36 cellular contexts compared by ENCODE assay signal in genomic region chr12:58291106-58291505, GRCh38.
DNase-seq lines count a peak whose midpoint lies in the region; ATAC-seq, FAIRE-seq and TF ChIP-seq lines count a peak whose summit lies in the region.
"Had no signal": no experiment of that assay in that cellular context is flagged by ENCODE, and none has a peak within 500 bp of the region (broad histone marks: within the 10 kb centered on the region; RNA-seq: fewer than 3 reads in every experiment).

No MANE protein-coding gene starts in this region.

- intact Hi-C loops in activated CD8-positive, alpha-beta T cell treated with anti-CD3 and anti-CD28 coated beads for 36 hours (cut with micrococcal nuclease) = no loop called here
- intact Hi-C loops in GM12878 (cut with micrococcal nuclease; ENCODE audit: unreplicated experiment) = no loop called here
- intact Hi-C loops in aorta (cut with DNase I) = no loop called here

- no peak overlapping the region for H3K27ac Mint-ChIP-seq in activated CD8-positive, alpha-beta T cell treated with anti-CD3 and anti-CD28 coated beads for 36 hours
- H3K27ac Mint-ChIP-seq in activated CD8-positive, alpha-beta T cell treated with anti-CD3 and anti-CD28 coated beads, Interleukin-2, amount 10 ng/mL, durations not matched to agents 7 days and 5 days = no peak overlapping the region
- H3K27ac Mint-ChIP-seq: activated T-helper 17 cell treated with anti-CD3 and anti-CD28 coated beads, Interleukin-2, amount 50 U/mL, for 72 hours; naive B cell; stimulated activated naive CD8-positive, alpha-beta T cell treated with anti-CD3 and anti-CD28 coated beads, Interleukin-15, Interleukin-2, amounts not matched to agents 100 ng/mL and 50 ng/mL, for 24 hours had no signal

- 0% methylated on average over 1 of the region's 1 CpG for WGBS in GM12878 (ENCODE audit: insufficient coverage, insufficient replicate concordance, low lambda C conversion rate, missing lambda C conversion rate)
- 67 to 78% methylated on average over 1 of the region's 1 CpG for WGBS in aorta, 2 donors

- no peaks in the 10 kb centered on the region for H3K4me1 ChIP-seq in GM12878 (ENCODE audit: control insufficient read depth, insufficient read depth, low read length)
- H3K4me1 ChIP-seq in aorta (ENCODE audit: control insufficient read depth in 1 of 2, insufficient read depth in 2 of 2, low read length in 2 of 2) = no peaks in the 10 kb centered on the region
- H3K4me1 ChIP-seq: ascending aorta, Caco-2, gastroesophageal sphincter had no signal

- H2AFZ ChIP-seq in GM12878 (ENCODE audit: control insufficient read depth, low read depth, low read length) = no peak overlapping the region
- H2AFZ ChIP-seq: hepatocyte had no signal

- H3K9ac ChIP-seq in GM12878 (ENCODE audit: control insufficient read depth, insufficient read depth, low read length) = no peak overlapping the region

- no peaks in the 10 kb centered on the region for H3K36me3 Mint-ChIP-seq in activated CD8-positive, alpha-beta T cell treated with anti-CD3 and anti-CD28 coated beads for 36 hours (ENCODE audit: low read depth)
- H3K36me3 Mint-ChIP-seq in activated CD8-positive, alpha-beta T cell treated with anti-CD3 and anti-CD28 coated beads, Interleukin-2, amount 10 ng/mL, durations not matched to agents 7 days and 5 days (ENCODE audit: low read depth) = no peaks in the 10 kb centered on the region

- peaks cover 3% of the 10 kb centered on the region for H3K4me1 Mint-ChIP-seq in activated CD8-positive, alpha-beta T cell treated with anti-CD3 and anti-CD28 coated beads for 36 hours (ENCODE audit: low read depth)
- no peaks in the 10 kb centered on the region for H3K4me1 Mint-ChIP-seq in activated CD8-positive, alpha-beta T cell treated with anti-CD3 and anti-CD28 coated beads, Interleukin-2, amount 10 ng/mL, durations not matched to agents 7 days and 5 days (ENCODE audit: low read depth)
- H3K4me1 Mint-ChIP-seq: activated T-helper 17 cell treated with anti-CD3 and anti-CD28 coated beads, Interleukin-2, amount 50 U/mL, for 72 hours; naive B cell had no signal

- H3K9me3 ChIP-seq in GM12878 (replicated peaks; ENCODE audit: control insufficient read depth, insufficient read depth, low read length) (no peaks in the 10 kb centered on the region), aorta (ENCODE audit: control insufficient read depth, low read length) (peaks cover 1% of the 10 kb centered on the region)
- H3K9me3 ChIP-seq: ascending aorta, Caco-2, gastroesophageal sphincter, neutrophil, thoracic aorta had no signal

- TF ChIP-seq CTCF in activated CD8-positive, alpha-beta T cell treated with anti-CD3 and anti-CD28 coated beads for 36 hours (IDR thresholded peaks at IDR 0.05) = no peak
- no peak for TF ChIP-seq CTCF in GM20000 (IDR thresholded peaks at IDR 0.05; ENCODE audit: extremely low read depth, missing control alignments)
- no peak for TF ChIP-seq CTCF in GM12878 (IDR thresholded peaks at IDR 0.05 in 2 of 3, conservative IDR thresholded peaks at IDR 0.05 in 1 of 3; ENCODE audit: control insufficient read depth in 2 of 3, extremely low read depth in 1 of 3, insufficient read depth in 1 of 3, low read depth in 3 of 3, low read length in 3 of 3)

- H3K4me3 ChIP-seq in GM12878 (no peak overlapping the region), aorta (ENCODE audit: low read length in 2 of 2) (no peak overlapping the region)
- H3K4me3 ChIP-seq: ascending aorta, gastroesophageal sphincter, hepatocyte, thoracic aorta had no signal

- BruUV-seq in GM12878 (replicated peaks; lab: Mats Ljungman, UMichigan) = no TSS peak

- no peak overlapping the region for H3K4me2 ChIP-seq in GM12878 (ENCODE audit: control insufficient read depth, insufficient read depth)
- H3K4me2 ChIP-seq: hepatocyte had no signal

- POLR2A ChIA-PET in activated CD8-positive, alpha-beta T cell treated with anti-CD3 and anti-CD28 coated beads for 36 hours (lab: Charles Lee) = no interaction called here
- POLR2A ChIA-PET in activated CD8-positive, alpha-beta T cell treated with anti-CD3 and anti-CD28 coated beads, Interleukin-2, amount 10 ng/mL, durations not matched to agents 7 days and 5 days (lab: Charles Lee) = no interaction called here
- POLR2A ChIA-PET in GM12878 (lab: Charles Lee) = no interaction called here

- no peak overlapping the region for H3K4me3 Mint-ChIP-seq in activated CD8-positive, alpha-beta T cell treated with anti-CD3 and anti-CD28 coated beads for 36 hours
- H3K4me3 Mint-ChIP-seq in activated CD8-positive, alpha-beta T cell treated with anti-CD3 and anti-CD28 coated beads, Interleukin-2, amount 10 ng/mL, durations not matched to agents 7 days and 5 days = no peak overlapping the region
- H3K4me3 Mint-ChIP-seq: activated T-helper 17 cell treated with anti-CD3 and anti-CD28 coated beads, Interleukin-2, amount 50 U/mL, for 72 hours; naive B cell; stimulated activated naive CD8-positive, alpha-beta T cell treated with anti-CD3 and anti-CD28 coated beads, Interleukin-15, Interleukin-2, amounts not matched to agents 100 ng/mL and 50 ng/mL, for 24 hours had no signal

- H3K27me3 Mint-ChIP-seq in activated CD8-positive, alpha-beta T cell treated with anti-CD3 and anti-CD28 coated beads for 36 hours = peaks cover 12% of the 10 kb centered on the region
- H3K27me3 Mint-ChIP-seq in activated CD8-positive, alpha-beta T cell treated with anti-CD3 and anti-CD28 coated beads, Interleukin-2, amount 10 ng/mL, durations not matched to agents 7 days and 5 days (ENCODE audit: low read depth) = no peaks in the 10 kb centered on the region

- peak; percentile 56 for ATAC-seq in activated CD8-positive, alpha-beta T cell treated with anti-CD3 and anti-CD28 coated beads for 36 hours
- no peak for ATAC-seq in activated CD8-positive, alpha-beta T cell treated with anti-CD3 and anti-CD28 coated beads, Interleukin-2, amount 10 ng/mL, durations not matched to agents 7 days and 5 days
- peak; percentile 68 for ATAC-seq in HG03280 (IDR thresholded peaks at IDR 0.05; ENCODE audit: unreplicated experiment)
- ATAC-seq in GM12878 = peak; percentile 70
- no peak for ATAC-seq in aorta (ENCODE audit: low FRiP score)
- ATAC-seq in GM18519 (IDR thresholded peaks at IDR 0.05; ENCODE audit: low FRiP score, unreplicated experiment) = no peak
- ATAC-seq: activated T-helper 17 cell treated with anti-CD3 and anti-CD28 coated beads, Interleukin-2, amount 50 U/mL, for 72 hours; gastroesophageal sphincter; right cardiac atrium had no signal

- DNase-seq in activated CD8-positive, alpha-beta T cell treated with anti-CD3 and anti-CD28 coated beads for 36 hours = no peak
- DNase-seq in activated CD8-positive, alpha-beta T cell treated with anti-CD3 and anti-CD28 coated beads, Interleukin-2, amount 10 ng/mL, durations not matched to agents 7 days and 5 days = no peak
- peak; percentile 8 for DNase-seq in GM20000 (ENCODE audit: low spot score)
- no peak for DNase-seq in GM12878 (ENCODE audit: low read depth, low spot score)
- DNase-seq in aorta = no peak
- no peak for DNase-seq in NCI-H2196 (lab: John Stamatoyannopoulos, UW; ENCODE audit: unreplicated experiment)
- DNase-seq: 8988T; activated CD4-positive, alpha-beta T cell treated with anti-CD3 and anti-CD28 coated beads, Interleukin-2, amount 50 U/mL, for 48 hours; activated CD8-positive, alpha-beta memory T cell treated with anti-CD3 and anti-CD28 coated beads, Interleukin-2, amount 50 U/mL, for 48 hours; activated naive CD4-positive, alpha-beta T cell treated with anti-CD3 and anti-CD28 coated beads, Interleukin-2, amount 50 U/mL, for 16 hours; Caco-2; DMS79; GF-D8; KBM-7; kidney glomerular epithelial cell; midbrain; naive B cell; NCI-H1930; NCI-H524 treated with DMSO at 0.1 percent for 48 hours; right cardiac atrium; stimulated activated CD8-positive, alpha-beta memory T cell treated with anti-CD3 and anti-CD28 coated beads, Interleukin-4, amount 100 ng/mL, for 48 hours had no signal

- no peaks in the 10 kb centered on the region for H3K9me3 Mint-ChIP-seq in activated CD8-positive, alpha-beta T cell treated with anti-CD3 and anti-CD28 coated beads for 36 hours
- H3K9me3 Mint-ChIP-seq in activated CD8-positive, alpha-beta T cell treated with anti-CD3 and anti-CD28 coated beads, Interleukin-2, amount 10 ng/mL, durations not matched to agents 7 days and 5 days (ENCODE audit: insufficient read depth) = no peaks in the 10 kb centered on the region
- H3K9me3 Mint-ChIP-seq: stimulated activated naive CD8-positive, alpha-beta T cell treated with anti-CD3 and anti-CD28 coated beads, Interleukin-15, Interleukin-2, amounts not matched to agents 100 ng/mL and 50 ng/mL, for 24 hours had no signal

- H3K27ac ChIP-seq in GM12878 (ENCODE audit: control insufficient read depth, insufficient read depth) (no peak overlapping the region), aorta (ENCODE audit: low read depth in 1 of 2, low read length in 2 of 2) (no peak overlapping the region)
- H3K27ac ChIP-seq: ascending aorta, C4-2B, gastroesophageal sphincter, hepatocyte, neutrophil, thoracic aorta had no signal

- H4K20me1 ChIP-seq in GM12878 (ENCODE audit: control insufficient read depth, insufficient read depth) = no peaks in the 10 kb centered on the region

- H3K36me3 ChIP-seq in GM12878 (ENCODE audit: control insufficient read depth in 2 of 2, insufficient read depth in 2 of 2, low read length in 1 of 2) = no peaks in the 10 kb centered on the region
- no peaks in the 10 kb centered on the region for H3K36me3 ChIP-seq in aorta (ENCODE audit: control insufficient read depth in 1 of 2, insufficient read depth in 2 of 2, low read length in 1 of 2)
- H3K36me3 ChIP-seq: ascending aorta, gastroesophageal sphincter, neutrophil, thoracic aorta had no signal

- no peaks in the 10 kb centered on the region for H3K79me2 ChIP-seq in GM12878 (ENCODE audit: control insufficient read depth, insufficient read depth, low read length)
- H3K79me2 ChIP-seq: hepatocyte had no signal

- SMC1A ChIA-PET in GM12878 (lab: Charles Lee; ENCODE audit: uncharacterized antibody, unreplicated experiment) = interaction anchor here (1.4 kb wide), 2 partner anchors 10 to 28 kb away, joined by 3 to 5 read pairs; no protein-coding TSS in a partner anchor

- H3K27me3 ChIP-seq in GM12878 (replicated peaks in 1 of 2; ENCODE audit: control insufficient read depth in 2 of 2, insufficient read depth in 2 of 2, low read length in 1 of 2) (no peaks in the 10 kb centered on the region; a peak in 1 of 4 replicates), aorta (ENCODE audit: control insufficient read depth in 1 of 2, insufficient read depth in 2 of 2, low read length in 1 of 2) (no peaks in the 10 kb centered on the region)
- H3K27me3 ChIP-seq: ascending aorta, gastroesophageal sphincter, hepatocyte, neutrophil had no signal

- FAIRE-seq in GM12878 (lab: Jason Lieb, UNC) = no peak
- FAIRE-seq: endothelial cell of umbilical vein, H54, HTR-8/SVneo, TTC549, urothelium cell line had no signal

- no peak for TF ChIP-seq POLR2A in GM12878 (IDR thresholded peaks at IDR 0.05; ENCODE audit: low read depth, low read length)

- in situ Hi-C loops in GM12878 (cut with MboI) = no loop called here

- RAD21 ChIA-PET in GM12878 (lab: Charles Lee; ENCODE audit: unreplicated experiment) = no interaction called here

- TF ChIP-seq EP300 in GM12878 (IDR thresholded peaks at IDR 0.05; ENCODE audit: borderline replicate concordance in 1 of 2, control insufficient read depth in 1 of 2, low read depth in 2 of 2, low read length in 2 of 2) = no peak

- CTCF ChIA-PET in activated CD8-positive, alpha-beta T cell treated with anti-CD3 and anti-CD28 coated beads for 36 hours (lab: Charles Lee) = no interaction called here
- CTCF ChIA-PET in activated CD8-positive, alpha-beta T cell treated with anti-CD3 and anti-CD28 coated beads, Interleukin-2, amount 10 ng/mL, durations not matched to agents 7 days and 5 days (lab: Charles Lee) = no interaction called here
- CTCF ChIA-PET in GM12878 (lab: Yijun Ruan, JAX) = no interaction called here

- no peak for TF ChIP-seq RAD21 in GM12878 (IDR thresholded peaks at IDR 0.05; ENCODE audit: insufficient read depth, low read depth, low read length)

Comparison
In these comparisons a context has a peak if more than half of its experiments do, and no peak if none do; other contexts are left out.
1. ATAC-seq: peak in activated CD8-positive, alpha-beta T cell treated with anti-CD3 and anti-CD28 coated beads for 36 hours (single experiment), HG03280 (single experiment) and GM12878 (single experiment); none in activated CD8-positive, alpha-beta T cell treated with anti-CD3 and anti-CD28 coated beads, Interleukin-2, amount 10 ng/mL, durations not matched to agents 7 days and 5 days (single experiment), aorta (single experiment) and GM18519 (single experiment).